ENCODE assay signal across 17 cellular contexts in the genomic region with DNA sequence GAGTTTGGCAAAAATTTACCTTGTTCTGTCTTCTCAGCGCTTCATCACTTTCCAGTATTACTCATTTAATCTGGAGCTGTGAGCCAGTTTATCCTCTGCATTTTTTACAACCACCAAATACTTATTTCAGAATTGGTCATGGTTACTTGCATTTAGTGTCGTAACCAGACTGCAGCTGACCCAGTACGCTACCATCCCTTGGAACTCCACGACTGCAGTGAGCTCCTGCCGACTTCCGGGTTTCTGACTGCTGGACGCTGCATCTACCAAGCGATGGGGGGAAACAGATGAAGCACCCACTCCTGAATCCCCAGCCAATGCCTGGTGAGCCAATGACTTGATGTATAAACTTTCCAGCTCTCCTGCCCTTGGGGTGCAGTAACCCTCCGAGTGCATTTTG.
"Had no signal": no experiment of that assay in that cellular context is flagged by ENCODE, and none has a peak within 500 bp of the region (broad histone marks: within the 10 kb centered on the region; RNA-seq: fewer than 3 reads in every experiment).

No MANE protein-coding gene starts in this region.

- DNase-seq: activated B cell treated with CpG ODN at 0.5 μM for 24 hours; activated CD4-positive, alpha-beta T cell treated with anti-CD3 and anti-CD28 coated beads, Interleukin-2, amount 50 U/mL, for 1 hour; activated naive CD4-positive, alpha-beta T cell; activated naive CD8-positive, alpha-beta T cell treated with anti-CD3 and anti-CD28 coated beads, Interleukin-2, amount 50 U/mL, for 24 hours; cerebellar nuclear complex; effector memory CD4-positive, alpha-beta T cell; foreskin fibroblast; left ventricle myocardium superior; mucosa of descending colon; naive thymus-derived CD8-positive, alpha-beta T cell; stimulated activated CD4-positive, alpha-beta T cell treated with anti-CD3 and anti-CD28 coated beads, Interleukin-2, amount 100 ng/mL, for 48 hours; stimulated activated naive CD4-positive, alpha-beta T cell; substantia nigra; transverse colon had no signal

- H3K27ac ChIP-seq: ascending aorta, breast epithelium, neutrophil, transverse colon had no signal

- ATAC-seq: activated naive CD8-positive, alpha-beta T cell treated with anti-CD3 and anti-CD28 coated beads, Interleukin-2, amount 50 U/mL, for 24 hours; left ventricle myocardium superior; mucosa of descending colon; naive thymus-derived CD8-positive, alpha-beta T cell had no signal

- H3K27me3 ChIP-seq: ascending aorta, breast epithelium, neutrophil, transverse colon had no signal

- H3K4me3 ChIP-seq: ascending aorta, breast epithelium, mucosa of descending colon, transverse colon had no signal

- H3K36me3 ChIP-seq: ascending aorta, breast epithelium, neutrophil, transverse colon had no signal

- H3K4me1 ChIP-seq: ascending aorta, breast epithelium, transverse colon had no signal

- H3K9me3 ChIP-seq: ascending aorta, breast epithelium, mucosa of descending colon, neutrophil, transverse colon had no signal
